Comparison of ENCODE assay signal across 1 cellular context in the genomic region with DNA sequence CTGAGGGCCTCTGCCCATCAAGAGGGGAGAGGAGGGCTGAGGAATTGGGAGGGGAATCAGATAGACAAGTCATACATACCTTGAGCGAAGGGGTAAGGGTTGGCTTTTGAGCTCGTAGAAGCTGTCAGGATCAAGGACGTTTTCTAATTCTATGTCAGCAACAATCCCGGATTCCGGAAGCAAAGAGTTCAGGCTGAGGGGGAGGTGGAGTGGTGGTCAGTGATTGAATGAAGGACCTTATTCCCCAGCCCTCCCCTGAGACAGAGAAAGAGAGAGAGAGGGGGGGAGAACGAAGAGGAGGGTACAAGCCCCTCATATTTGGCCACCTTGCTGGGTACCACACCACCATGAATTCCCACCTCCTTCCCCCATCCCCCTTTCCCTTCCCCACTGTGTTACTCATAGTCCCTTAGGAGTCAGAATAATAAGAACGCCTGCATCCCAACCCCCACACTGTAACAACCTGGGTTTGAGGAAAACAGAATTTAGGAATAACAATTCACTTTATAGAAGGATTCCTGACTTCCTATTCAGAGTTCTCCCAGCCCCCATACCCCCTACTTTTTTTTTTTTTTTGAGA.
TF ChIP-seq lines count a peak whose summit lies in the region.

No MANE protein-coding gene starts in this region.

TF ChIP-seq in K562, 482 proteins besides CTCF, POLR2A, EP300 and RAD21:
- TF ChIP-seq KDM1A (IDR thresholded peaks at IDR 0.05) (0 out of 4 replicates have a peak, but pooled peaks of 1 of the 2 experiments have one; percentile 26), MAFG (tag; conservative IDR thresholded peaks at IDR 0.05) (no peak)
